ENCODE assay signal across 9 cellular contexts in the genomic region with DNA sequence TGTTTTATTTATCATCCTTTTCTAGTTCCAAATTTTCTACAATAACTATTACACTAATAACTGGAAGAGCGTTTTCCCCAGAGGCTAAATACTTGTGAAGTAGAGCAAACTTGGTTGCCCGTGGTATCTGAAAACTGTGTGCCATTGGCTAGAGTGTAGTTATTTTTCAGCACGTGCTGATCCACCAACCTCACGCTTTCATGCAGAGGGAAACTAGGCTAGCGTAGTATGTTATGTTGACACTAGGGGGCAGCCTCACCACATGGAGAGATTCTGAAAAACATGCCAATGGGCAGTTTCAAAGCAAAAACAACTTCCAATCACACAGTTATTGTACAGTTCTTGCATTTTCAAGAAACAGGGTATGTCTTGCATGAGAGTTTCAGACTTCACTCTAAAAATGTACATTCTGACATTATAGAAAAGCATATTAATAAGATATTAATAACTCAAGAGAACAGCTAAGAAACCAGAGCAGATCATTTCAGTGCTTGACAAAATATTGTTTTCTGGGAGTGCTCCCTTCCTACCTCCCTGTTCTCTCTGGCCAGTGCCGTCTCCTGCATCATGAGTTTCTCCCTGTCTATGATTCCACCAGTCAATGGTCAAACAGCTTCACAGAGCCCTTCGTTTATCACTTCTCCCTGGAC. TPM values are rescaled to one million over a fixed set of nuclear protein-coding genes. Genes with fewer than 3 reads are reported as not detected.
DNase-seq lines count a peak whose midpoint lies in the region; ATAC-seq and TF ChIP-seq lines count a peak whose summit lies in the region.
"Had no signal": no experiment of that assay in that cellular context is flagged by ENCODE, and none has a peak within 500 bp of the region (broad histone marks: within the 10 kb centered on the region; RNA-seq: fewer than 3 reads in every experiment).

No MANE protein-coding gene starts in this region.

- peak; percentile 56 for ATAC-seq in HG02759 (IDR thresholded peaks at IDR 0.05; ENCODE audit: unreplicated experiment)
- peak; percentile 82 to 83 for ATAC-seq in lower lobe of right lung
- ATAC-seq in HG03521 (IDR thresholded peaks at IDR 0.05; ENCODE audit: unreplicated experiment): no peak

- H3K27me3 ChIP-seq in lower lobe of right lung (ENCODE audit: low read depth): no peaks in the 10 kb centered on the region

- H3K4me1 Mint-ChIP-seq in activated CD4-positive, alpha-beta T cell treated with anti-CD3 and anti-CD28 coated beads, Interleukin-2, amount 10 ng/mL, durations not matched to agents 24 days and 14 days: no peaks in the 10 kb centered on the region

- no peaks in the 10 kb centered on the region for H3K36me3 ChIP-seq in lower lobe of right lung

- peak; percentile 87 for TF ChIP-seq CTCF in lower lobe of right lung (IDR thresholded peaks at IDR 0.05)

- no peak overlapping the region for H3K4me3 Mint-ChIP-seq in activated CD4-positive, alpha-beta T cell treated with anti-CD3 and anti-CD28 coated beads, Interleukin-2, amount 10 ng/mL, durations not matched to agents 24 days and 14 days
- H3K4me3 Mint-ChIP-seq: dendritic cell treated with granulocyte-macrophage colony-stimulating factor and Interleukin-4, amounts not matched to agents 40 ng/mL and 50 ng/mL, for 4 days had no signal

- intact Hi-C loops in activated CD4-positive, alpha-beta T cell treated with anti-CD3 and anti-CD28 coated beads, Interleukin-2, amount 10 ng/mL, durations not matched to agents 24 days and 14 days (cut with micrococcal nuclease): loop anchor here (5.0 kb wide), 2 partner anchors 62 to 127 kb away; a partner anchor contains a TSS
- intact Hi-C loops in lower lobe of right lung (cut with DNase I): no loop called here

- DNase-seq in DMS114 treated with DMSO at 0.1 percent for 48 hours (lab: John Stamatoyannopoulos, UW; ENCODE audit: unreplicated experiment) (peak; percentile 53), NCI-H510A treated with DMSO at 0.1 percent for 48 hours (lab: John Stamatoyannopoulos, UW) (peak; percentile 71), dedifferentiated amniotic fluid mesenchymal stem cell (ENCODE audit: extremely low spot score) (peak; percentile 84), lower lobe of right lung (no peak)
- DNase-seq in activated CD4-positive, alpha-beta T cell treated with anti-CD3 and anti-CD28 coated beads, Interleukin-2, amount 10 ng/mL, durations not matched to agents 24 days and 14 days: peak; percentile 89
- peak; percentile 23 for DNase-seq in stimulated activated CD8-positive, alpha-beta memory T cell treated with anti-CD3 and anti-CD28 coated beads, Interleukin-15, amount 100 ng/mL, for 1 hour (ENCODE audit: low read depth)

- no peak overlapping the region for H3K27ac ChIP-seq in lower lobe of right lung

- H3K27me3 Mint-ChIP-seq in activated CD4-positive, alpha-beta T cell treated with anti-CD3 and anti-CD28 coated beads, Interleukin-2, amount 10 ng/mL, durations not matched to agents 24 days and 14 days: peaks cover 8% of the 10 kb centered on the region

- no peaks in the 10 kb centered on the region for H3K9me3 ChIP-seq in lower lobe of right lung

- H3K27ac Mint-ChIP-seq in activated CD4-positive, alpha-beta T cell treated with anti-CD3 and anti-CD28 coated beads, Interleukin-2, amount 10 ng/mL, durations not matched to agents 24 days and 14 days: no peak overlapping the region
- H3K27ac Mint-ChIP-seq: dendritic cell treated with granulocyte-macrophage colony-stimulating factor and Interleukin-4, amounts not matched to agents 40 ng/mL and 50 ng/mL, for 4 days had no signal

- H3K36me3 Mint-ChIP-seq in activated CD4-positive, alpha-beta T cell treated with anti-CD3 and anti-CD28 coated beads, Interleukin-2, amount 10 ng/mL, durations not matched to agents 24 days and 14 days (ENCODE audit: low read depth): no peaks in the 10 kb centered on the region

- no peak overlapping the region for H3K4me3 ChIP-seq in lower lobe of right lung

- H3K4me1 ChIP-seq in lower lobe of right lung: no peaks in the 10 kb centered on the region

- H3K9me3 Mint-ChIP-seq in activated CD4-positive, alpha-beta T cell treated with anti-CD3 and anti-CD28 coated beads, Interleukin-2, amount 10 ng/mL, durations not matched to agents 24 days and 14 days: no peaks in the 10 kb centered on the region
- H3K9me3 Mint-ChIP-seq: dendritic cell treated with granulocyte-macrophage colony-stimulating factor and Interleukin-4, amounts not matched to agents 40 ng/mL and 50 ng/mL, for 4 days had no signal

RNA-seq across cellular contexts. Expression of a gene that starts 39.7 kb away (rescaled TPM):
- not detected in 2 replicates for total RNA-seq in activated CD4-positive, alpha-beta T cell treated with anti-CD3 and anti-CD28 coated beads, Interleukin-2, amount 10 ng/mL, durations not matched to agents 24 days and 14 days
- 0.15 TPM for total RNA-seq in lower lobe of right lung
